Comparison of ENCODE assay signal across 9 cellular contexts in genomic region chr4:151484396-151485102, GRCh38.
DNase-seq lines count a peak whose midpoint lies in the region; ATAC-seq and TF ChIP-seq lines count a peak whose summit lies in the region.
"Had no signal": no experiment of that assay in that cellular context is flagged by ENCODE, and none has a peak within 500 bp of the region (broad histone marks: within the 10 kb centered on the region; RNA-seq: fewer than 3 reads in every experiment).

No MANE protein-coding gene starts in this region.

- H3K27ac ChIP-seq in HUES6 (ENCODE audit: low read depth, low read length): peak overlapping the region; percentile 93

- peak; percentile 55 for DNase-seq in AG09309 (ENCODE audit: low read depth)
- peak; percentile 66 to 82 for DNase-seq in cardiac fibroblast (ENCODE audit: low read depth in 2 of 2)
- DNase-seq in kidney tubule cell (ENCODE audit: low spot score): peak; percentile 91
- DNase-seq in activated CD4-positive, alpha-beta memory T cell treated with anti-CD3 and anti-CD28 coated beads for 36 hours: no peak
- no peak for DNase-seq in T-helper 2 cell

- H3K4me3 Mint-ChIP-seq in activated CD4-positive, alpha-beta memory T cell treated with anti-CD3 and anti-CD28 coated beads for 36 hours: no peak overlapping the region
- H3K4me3 Mint-ChIP-seq: memory B cell had no signal

- ATAC-seq in GM21737 (IDR thresholded peaks at IDR 0.05; ENCODE audit: unreplicated experiment) (no peak), GM21515 (IDR thresholded peaks at IDR 0.05; ENCODE audit: unreplicated experiment) (no peak)

- H3K27me3 ChIP-seq in HUES6 (ENCODE audit: control insufficient read depth, insufficient read depth, low read length): no peaks in the 10 kb centered on the region

- CTCF ChIA-PET in activated CD4-positive, alpha-beta memory T cell treated with anti-CD3 and anti-CD28 coated beads for 36 hours (lab: Charles Lee): no interaction called here

- H3K4me1 ChIP-seq in HUES6 (ENCODE audit: control insufficient read depth, insufficient read depth, low read length): peaks cover 71% of the 10 kb centered on the region

- no peaks in the 10 kb centered on the region for H3K9me3 Mint-ChIP-seq in activated CD4-positive, alpha-beta memory T cell treated with anti-CD3 and anti-CD28 coated beads for 36 hours
- H3K9me3 Mint-ChIP-seq: memory B cell had no signal

- H3K4me3 ChIP-seq in AG09309 (ENCODE audit: control insufficient read depth, low read depth, low read length) (no peak overlapping the region), HUES6 (ENCODE audit: low read depth, low read length) (peak overlapping the region; percentile 37), cardiac fibroblast (replicated peaks in 1 of 2; ENCODE audit: low read depth in 2 of 2, low read length in 2 of 2) (no peak overlapping the region)

- no peaks in the 10 kb centered on the region for H3K4me1 Mint-ChIP-seq in activated CD4-positive, alpha-beta memory T cell treated with anti-CD3 and anti-CD28 coated beads for 36 hours (ENCODE audit: low read depth)
- H3K4me1 Mint-ChIP-seq: memory B cell had no signal

- H3K27ac Mint-ChIP-seq in activated CD4-positive, alpha-beta memory T cell treated with anti-CD3 and anti-CD28 coated beads for 36 hours: no peak overlapping the region
- H3K27ac Mint-ChIP-seq: memory B cell had no signal

- H3K27me3 Mint-ChIP-seq in activated CD4-positive, alpha-beta memory T cell treated with anti-CD3 and anti-CD28 coated beads for 36 hours: peaks cover 3% of the 10 kb centered on the region

- peaks cover 1% of the 10 kb centered on the region for H3K36me3 Mint-ChIP-seq in activated CD4-positive, alpha-beta memory T cell treated with anti-CD3 and anti-CD28 coated beads for 36 hours
- H3K36me3 Mint-ChIP-seq: memory B cell had no signal

- no peaks in the 10 kb centered on the region for H3K9me3 ChIP-seq in HUES6 (ENCODE audit: control insufficient read depth, insufficient read depth, low read depth, low read length)

- no peak for TF ChIP-seq CTCF in AG09309 (IDR thresholded peaks at IDR 0.05; ENCODE audit: control insufficient read depth, insufficient read depth, low read depth, low read length, missing control alignments)
- TF ChIP-seq CTCF in cardiac fibroblast (IDR thresholded peaks at IDR 0.05; ENCODE audit: low read depth, low read length): no peak

- no peaks in the 10 kb centered on the region for H3K36me3 ChIP-seq in HUES6 (ENCODE audit: control insufficient read depth, insufficient read depth, low read length)

- H3K9ac ChIP-seq in HUES6 (ENCODE audit: low read length): peak overlapping the region; percentile 69

- POLR2A ChIA-PET in activated CD4-positive, alpha-beta memory T cell treated with anti-CD3 and anti-CD28 coated beads for 36 hours (lab: Charles Lee): no interaction called here

- intact Hi-C loops in activated CD4-positive, alpha-beta memory T cell treated with anti-CD3 and anti-CD28 coated beads for 36 hours (cut with micrococcal nuclease): no loop called here

Comparison
In these comparisons a context has a peak if more than half of its experiments do, and no peak if none do; other contexts are left out.
1. DNase-seq: peak in AG09309 (single experiment), cardiac fibroblast (2 of 2) and kidney tubule cell (single experiment); none in activated CD4-positive, alpha-beta memory T cell treated with anti-CD3 and anti-CD28 coated beads for 36 hours (single experiment) and T-helper 2 cell (0 of 5).